ENCODE assay signal across 10 cellular contexts in the genomic region with DNA sequence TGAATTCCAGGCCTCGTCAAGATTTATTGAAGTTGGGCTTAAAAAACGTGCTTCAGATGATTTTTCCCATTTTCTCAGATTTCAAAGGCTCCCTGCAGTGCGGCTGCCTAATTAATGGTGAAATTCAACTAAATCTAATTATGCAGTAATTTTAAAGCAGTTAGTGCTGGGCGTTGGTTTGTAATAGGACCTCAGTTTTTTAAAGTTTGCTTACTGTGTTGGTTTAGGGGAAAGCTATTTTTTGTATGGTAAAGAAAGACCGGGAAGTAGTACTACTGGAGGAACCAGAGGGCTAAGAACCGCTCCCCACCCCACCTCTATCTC. TPM values are rescaled to one million over a fixed set of nuclear protein-coding genes. Genes with fewer than 3 reads are reported as not detected.
DNase-seq lines count a peak whose midpoint lies in the region; ATAC-seq and TF ChIP-seq lines count a peak whose summit lies in the region.
"Had no signal": no experiment of that assay in that cellular context is flagged by ENCODE, and none has a peak within 500 bp of the region (broad histone marks: within the 10 kb centered on the region; RNA-seq: fewer than 3 reads in every experiment).

No MANE protein-coding gene starts in this region.

- no peak overlapping the region for H3K4me2 ChIP-seq in PC-9

- H3K79me2 ChIP-seq in PC-9 (ENCODE audit: low read depth) = peaks cover 58% of the 10 kb centered on the region

- no peaks in the 10 kb centered on the region for H3K36me3 ChIP-seq in HUES64 (ENCODE audit: insufficient read depth, low read length)
- H3K36me3 ChIP-seq in lower lobe of right lung = no peaks in the 10 kb centered on the region
- peaks cover 0 to 3% (median 0%) of the 10 kb centered on the region in 5 donors for H3K36me3 ChIP-seq in subcutaneous abdominal adipose tissue (ENCODE audit: control insufficient read depth in 5 of 5, insufficient read depth in 5 of 5, low read length in 5 of 5)
- H3K36me3 ChIP-seq in PC-9 (ENCODE audit: low read depth) = peaks cover 23% of the 10 kb centered on the region

- no TSS peak for BruUV-seq in PC-9 (replicated peaks; lab: Mats Ljungman, UMichigan)

- H3K9me3 ChIP-seq in HUES64 (ENCODE audit: insufficient read depth, low read depth, low read length) (no peaks in the 10 kb centered on the region), lower lobe of right lung (no peaks in the 10 kb centered on the region), subcutaneous abdominal adipose tissue (ENCODE audit: control insufficient read depth in 5 of 5, low read length in 5 of 5) (no peaks in the 10 kb centered on the region), PC-9 (ENCODE audit: insufficient read depth, low read depth) (no peaks in the 10 kb centered on the region)

- ATAC-seq in lower lobe of right lung = no peak

- 0% methylated on average over 5 of the region's 6 CpGs for WGBS in HUES64

- H3K4me1 ChIP-seq in HUES64 (ENCODE audit: insufficient read depth, low read length) (peaks cover 74% of the 10 kb centered on the region), lower lobe of right lung (peaks cover 17% of the 10 kb centered on the region), subcutaneous abdominal adipose tissue (ENCODE audit: control insufficient read depth in 5 of 5, insufficient read depth in 5 of 5, low read length in 5 of 5) (peaks cover 0 to 69% (median 62%) of the 10 kb centered on the region in 5 donors), PC-9 (replicated peaks; ENCODE audit: insufficient read depth) (peaks cover 21% of the 10 kb centered on the region)

- no peak overlapping the region for H2AFZ ChIP-seq in PC-9

- peak overlapping the region; percentile 65 for H3K4me3 ChIP-seq in HUES64 (ENCODE audit: low read length)
- H3K4me3 ChIP-seq in choroid plexus epithelial cell (ENCODE audit: low read depth, low read length) = peak overlapping the region; percentile 94
- H3K4me3 ChIP-seq in lower lobe of right lung = peak overlapping the region; percentile 71
- H3K4me3 ChIP-seq in subcutaneous abdominal adipose tissue (ENCODE audit: low read depth in 1 of 5, low read length in 5 of 5) = peak overlapping the region in 3 of 5 donors; percentile 69 to 96 (median 93)
- H3K4me3 ChIP-seq in PC-9 = no peak overlapping the region

- DNase-seq in choroid plexus epithelial cell (ENCODE audit: low read depth) (no peak), lower lobe of right lung (no peak), inferior parietal cortex (ENCODE audit: extremely low spot score) (no peak), PC-9 (no peak), NCI-H2107 treated with DMSO at 0.1 percent for 48 hours (lab: John Stamatoyannopoulos, UW; ENCODE audit: unreplicated experiment) (no peak), OCI-M1 (lab: John Stamatoyannopoulos, UW) (no peak)
- DNase-seq: activated CD4-positive, alpha-beta T cell treated with anti-CD3 and anti-CD28 coated beads, Interleukin-2, amount 50 U/mL, for 4 hours; NCI-H510A had no signal

- H3K27me3 ChIP-seq in HUES64 (ENCODE audit: insufficient read depth, low read length) = peaks cover 93% of the 10 kb centered on the region
- H3K27me3 ChIP-seq in lower lobe of right lung (ENCODE audit: low read depth) = peaks cover 31% of the 10 kb centered on the region
- peaks cover 0 to 10% (median 0%) of the 10 kb centered on the region in 5 donors for H3K27me3 ChIP-seq in subcutaneous abdominal adipose tissue (ENCODE audit: control insufficient read depth in 5 of 5, insufficient read depth in 4 of 5, low read length in 5 of 5)
- no peaks in the 10 kb centered on the region for H3K27me3 ChIP-seq in PC-9 (ENCODE audit: insufficient read depth, low read depth)

- intact Hi-C loops in lower lobe of right lung (cut with DNase I) = no loop called here
- intact Hi-C loops in PC-9 (cut with micrococcal nuclease; ENCODE audit: unreplicated experiment) = no loop called here

- TF ChIP-seq CTCF in choroid plexus epithelial cell (conservative IDR thresholded peaks at IDR 0.05; ENCODE audit: low read depth, low read length) (no peak), lower lobe of right lung (IDR thresholded peaks at IDR 0.05) (no peak), PC-9 (conservative IDR thresholded peaks at IDR 0.05) (no peak)

- H3K27ac ChIP-seq in HUES64 (ENCODE audit: low read depth, low read length) = no peak overlapping the region
- peak overlapping the region; percentile 90 for H3K27ac ChIP-seq in lower lobe of right lung
- H3K27ac ChIP-seq in subcutaneous abdominal adipose tissue (ENCODE audit: low read depth, low read length) = peak overlapping the region; percentile 70
- no peak overlapping the region for H3K27ac ChIP-seq in PC-9

- POLR2A ChIA-PET in PC-9 (lab: Charles Lee; ENCODE audit: unreplicated experiment) = no interaction called here

- H3K9ac ChIP-seq in HUES64 (ENCODE audit: low read depth, low read length) (no peak overlapping the region), subcutaneous abdominal adipose tissue (ENCODE audit: low read length in 5 of 5) (peak overlapping the region in 2 of 5 donors; percentile 35 to 40)

- CTCF ChIA-PET in PC-9 (lab: Charles Lee) = no interaction called here

- H3K9me2 ChIP-seq in PC-9 (ENCODE audit: insufficient read depth) = no peaks in the 10 kb centered on the region

- peaks cover 25% of the 10 kb centered on the region for H4K20me1 ChIP-seq in PC-9 (ENCODE audit: insufficient read depth)

- peaks cover 9% of the 10 kb centered on the region; the same call in 1 of the 2 replicates for H3F3A ChIP-seq in PC-9 (ENCODE audit: insufficient read depth, low read depth)

RNA-seq across cellular contexts. Expression of a gene that starts 11.6 kb away (rescaled TPM):
- 5.0 TPM for polyA plus RNA-seq in HUES64 (2013, experiment 1 of 2)
- 8.1 TPM for polyA plus RNA-seq in HUES64 (2013, experiment 2 of 2)
- total RNA-seq in lower lobe of right lung (50.6 TPM), PC-9 (2021) (48.4 and 72.1 TPM in 2 replicates)

Comparison
In these comparisons a context has a peak if more than half of its experiments do, and no peak if none do; other contexts are left out.
1. H3K27ac ChIP-seq: peak in lower lobe of right lung (single experiment) and subcutaneous abdominal adipose tissue (single experiment); none in HUES64 (single experiment) and PC-9 (single experiment).